In genomic region chr6:126083875-126084274, GRCh38 we compare ENCODE assay signal across 7 cellular contexts.
"Had no signal": no experiment of that assay in that cellular context is flagged by ENCODE, and none has a peak within 500 bp of the region (broad histone marks: within the 10 kb centered on the region; RNA-seq: fewer than 3 reads in every experiment).

No MANE protein-coding gene starts in this region.

- ATAC-seq: GM12878 had no signal

- H3K4me3 ChIP-seq: GM12878 had no signal

- FAIRE-seq: G401.6, GM12878, GM12891, GM12892, GM18507 had no signal

- DNase-seq: GDM1, GF-D8 had no signal
